8 cellular contexts compared by ENCODE assay signal in the genomic region with DNA sequence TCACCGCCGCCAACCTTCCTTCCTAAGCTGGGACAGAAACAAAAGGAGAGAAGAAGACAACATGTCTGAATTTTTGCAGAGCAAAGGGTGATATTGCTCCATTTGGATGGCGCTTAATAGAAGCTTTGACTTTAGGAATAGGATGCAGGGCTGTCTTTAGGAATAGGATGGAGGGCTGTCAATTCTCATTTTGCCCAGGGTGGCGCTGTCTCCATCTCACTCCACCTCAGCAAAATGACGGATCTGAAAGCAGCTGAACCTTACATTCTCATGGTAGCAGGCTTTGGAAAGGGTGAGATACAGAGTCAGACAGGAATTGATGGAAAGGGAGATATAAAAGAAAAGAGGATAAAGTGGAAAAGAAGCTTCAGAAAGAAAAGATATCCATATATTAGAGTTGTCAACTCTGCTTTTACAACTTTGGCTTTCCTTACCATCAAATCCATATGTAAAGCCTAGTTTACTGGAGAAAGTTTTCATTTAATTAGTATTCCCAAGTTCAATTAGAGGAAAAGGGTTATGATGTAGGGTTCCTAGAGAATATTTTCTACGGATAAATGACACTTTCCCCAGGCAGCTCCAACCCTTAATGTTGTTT. TPM values are rescaled to one million over a fixed set of nuclear protein-coding genes. Genes with fewer than 3 reads are reported as not detected.
DNase-seq lines count a peak whose midpoint lies in the region; ATAC-seq, FAIRE-seq and TF ChIP-seq lines count a peak whose summit lies in the region.

No MANE protein-coding gene starts in this region.

- WGBS in HepG2 (ENCODE audit: low lambda C conversion rate) = 17% methylated on average over 6 of the region's 6 CpGs

- in situ Hi-C loops in HepG2 (cut with HindIII; ENCODE audit: extremely low pct_ligation_motif_present, low pct_unique_long_range_greater_than_20kb) = no loop called here

- no peak overlapping the region for H2AFZ ChIP-seq in HepG2 (ENCODE audit: low read length)

- H3K79me2 ChIP-seq in HepG2 (ENCODE audit: insufficient read depth, low read length) = no peaks in the 10 kb centered on the region

- DNase-seq in AG04450 (ENCODE audit: low read depth, low spot score) = no peak
- peak; percentile 20 for DNase-seq in GM18507 (ENCODE audit: extremely low spot score, insufficient read length, low read depth)
- DNase-seq in NCI-H146 (lab: John Stamatoyannopoulos, UW) = peak; percentile 84
- peak; percentile 9 for DNase-seq in UCSD-AML1 (lab: John Stamatoyannopoulos, UW; ENCODE audit: unreplicated experiment)
- no peak for DNase-seq in coronary artery (ENCODE audit: low spot score)
- DNase-seq in HepG2 (ENCODE audit: low spot score) = peak; percentile 23
- DNase-seq in stimulated activated CD8-positive, alpha-beta memory T cell treated with anti-CD3 and anti-CD28 coated beads, Interleukin-2, amount 100 ng/mL, for 48 hours (ENCODE audit: low read depth in 2 of 2) = peak; percentile 11 to 38

- no peak for TF ChIP-seq EP300 in HepG2 (IDR thresholded peaks at IDR 0.05; ENCODE audit: low read depth in 2 of 2, low read length in 2 of 2)
- TF ChIP-seq EP300 in HepG2 (CRISPR knock-in tag; IDR thresholded peaks at IDR 0.05; ENCODE audit: borderline replicate concordance) = no peak

- ATAC-seq in HG02970 (IDR thresholded peaks at IDR 0.05; ENCODE audit: low FRiP score, unreplicated experiment) (peak; percentile 51), HepG2 (peak; percentile 90)

- H3K4me2 ChIP-seq in HepG2 (ENCODE audit: low read depth, low read length) = peak overlapping the region; percentile 66

- TF ChIP-seq RAD21 in HepG2 (CRISPR knock-in tag; IDR thresholded peaks at IDR 0.05) = no peak

- FAIRE-seq in GM18507 (lab: Jason Lieb, UNC) = peak; percentile 67
- peak; percentile 32 for FAIRE-seq in HepG2 (lab: Jason Lieb, UNC)

- no peaks in the 10 kb centered on the region for H3K36me3 ChIP-seq in HepG2 (replicated peaks in 1 of 2; ENCODE audit: control insufficient read depth in 1 of 2, insufficient read depth in 2 of 2, low read length in 2 of 2)

- H4K20me1 ChIP-seq in HepG2 (ENCODE audit: insufficient read depth, low read length) = peaks cover 5% of the 10 kb centered on the region

- H3K4me3 ChIP-seq in AG04450 (ENCODE audit: low read depth, low read length) = peak overlapping the region; percentile 71
- H3K4me3 ChIP-seq in coronary artery = peak overlapping the region; percentile 82
- peak overlapping the region in 2 of 3 experiments; percentile 28 to 64; a peak in 1 of 6 replicates for H3K4me3 ChIP-seq in HepG2 (replicated peaks in 1 of 3; ENCODE audit: insufficient read depth in 1 of 3, low read depth in 2 of 3, low read length in 3 of 3)

- POLR2A ChIA-PET in AG04450 (lab: Yijun Ruan, JAX) (interaction anchor here (0.7 to 1.6 kb wide), 2 partner anchors 53 to 1744 kb away, joined by 3 to 7 read pairs; no protein-coding TSS in a partner anchor), HepG2 (lab: Yijun Ruan, JAX) (no interaction called here)

- no TSS peak for BruUV-seq in HepG2 (replicated peaks; lab: Mats Ljungman, UMichigan)

- no peaks in the 10 kb centered on the region for H3K27me3 ChIP-seq in AG04450 (ENCODE audit: control insufficient read depth, insufficient read depth, low read length)
- peaks cover 4 to 38% of the 10 kb centered on the region in 2 experiments; a peak in 3 of 5 replicates for H3K27me3 ChIP-seq in HepG2 (ENCODE audit: control insufficient read depth in 1 of 2, insufficient read depth in 2 of 2, low read length in 2 of 2)

- no peak overlapping the region for H3K9ac ChIP-seq in HepG2 (ENCODE audit: insufficient read depth, low read depth, low read length)

- TF ChIP-seq POLR2A in HepG2 (IDR thresholded peaks at IDR 0.05; ENCODE audit: insufficient read depth in 1 of 2, low read depth in 2 of 2, low read length in 2 of 2) = no peak

- H3K27ac ChIP-seq in AG04450 (ENCODE audit: low read depth, low read length) (peak overlapping the region; percentile 13), coronary artery (no peak overlapping the region), HepG2 (ENCODE audit: extremely low read length, insufficient read depth, low read length) (no peak overlapping the region)

- intact Hi-C loops in HepG2 (cut with micrococcal nuclease; ENCODE audit: unreplicated experiment) = loop anchor here (2.0 kb wide), 1 partner anchor 32 kb away; no protein-coding TSS in a partner anchor

- H3K4me1 ChIP-seq in HepG2 (ENCODE audit: insufficient read depth, low read length) = peaks cover 5% of the 10 kb centered on the region

- TF ChIP-seq CTCF in AG04450 (IDR thresholded peaks at IDR 0.05; ENCODE audit: low read depth, low read length) (peak; percentile 74), coronary artery (IDR thresholded peaks at IDR 0.05) (peak; percentile 29), HepG2 (CRISPR knock-in tag; IDR thresholded peaks at IDR 0.05) (peak; percentile 60)

- CTCF ChIA-PET in AG04450 (lab: Charles Lee) (interaction anchor here (0.6 to 4.3 kb wide), 63 partner anchors 10 to 1733 kb away, joined by 3 to 56 read pairs (median 6); partner anchors contain the start of genes KIAA0408 and RNF146), HepG2 (lab: Yijun Ruan, JAX; ENCODE audit: low intra/inter-chr PET ratio, low total read pairs) (interaction anchor here (1.2 kb wide), 1 partner anchor 52 kb away, joined by 4 read pairs; no protein-coding TSS in a partner anchor)

- H3K9me3 ChIP-seq in AG04450 (ENCODE audit: control insufficient read depth, insufficient read depth, low read length) = no peaks in the 10 kb centered on the region; the same call in 1 of the 2 replicates
- H3K9me3 ChIP-seq in HepG2 (ENCODE audit: low read length) = no peaks in the 10 kb centered on the region

TF ChIP-seq in HepG2, 621 proteins besides CTCF, POLR2A, EP300 and RAD21 (continues in another document):
- TF ChIP-seq ZNF644 (CRISPR knock-in tag; IDR thresholded peaks at IDR 0.05; ENCODE audit: low read depth) = 0 out of 2 replicates have a peak, but pooled peaks have one; percentile 36
- peak in 1 of 2 experiments; percentile 28; a peak in 1 of 4 replicates for TF ChIP-seq MAFK (conservative IDR thresholded peaks at IDR 0.05 in 1 of 2, IDR thresholded peaks at IDR 0.05 in 1 of 2; ENCODE audit: low read length in 2 of 2)
- TF ChIP-seq PAX8 (CRISPR knock-in tag; IDR thresholded peaks at IDR 0.05; ENCODE audit: borderline replicate concordance) = no peak
- peak; percentile 90 for TF ChIP-seq MIER2 (CRISPR knock-in tag; IDR thresholded peaks at IDR 0.05)
- TF ChIP-seq KDM3A (CRISPR knock-in tag; IDR thresholded peaks at IDR 0.05; ENCODE audit: low read depth) = no peak
- TF ChIP-seq MAFF (IDR thresholded peaks at IDR 0.05; ENCODE audit: low read depth, low read length) = peak; percentile 45

RNA-seq across cellular contexts. Expression of gene KIAA0408, which starts 57.6 kb away (rescaled TPM):
- polyA plus RNA-seq in AG04450 (2011; rRNA removed) (4.7 and 6.3 TPM in 2 replicates), HepG2 (2011; rRNA removed) (not detected in 2 replicates)
- 1.8 and 2.4 TPM in 2 replicates for polyA minus RNA-seq in AG04450 (2011; rRNA and poly(A)+ RNA removed)
- total RNA-seq in HepG2 (2016; rRNA removed; fragmentation: Illumina TruSeq; extraction: Trizol) = not detected in 2 replicates
- total RNA-seq in HepG2 (2016; cell fraction: cytosol; rRNA removed; fragmentation: Illumina TruSeq; extraction: Trizol; ENCODE audit: low read depth) = not detected in 2 replicates
- not detected in 2 replicates for total RNA-seq in HepG2 (2016; cell fraction: insoluble cytoplasmic fraction; rRNA removed; fragmentation: Illumina TruSeq; extraction: Trizol)
- total RNA-seq in HepG2 (2016; cell fraction: membrane; rRNA removed; fragmentation: Illumina TruSeq; extraction: Trizol) = not detected in 2 replicates
- total RNA-seq in HepG2 (2016; cell fraction: nucleus; rRNA removed; fragmentation: Illumina TruSeq; extraction: Trizol) = not detected in 2 replicates
- polyA plus RNA-seq in HepG2 (2011; cell fraction: cytosol; rRNA removed) = not detected in 2 replicates
- 0.05 TPM in 1 of 2 replicates, not detected in the other for polyA plus RNA-seq in HepG2 (2011; cell fraction: nucleus; rRNA removed)
- not detected in 2 replicates for polyA plus RNA-seq in HepG2 (2012)
- not detected in 2 replicates for polyA plus RNA-seq in HepG2 (2016; cell fraction: cytosol; fragmentation: Illumina TruSeq; extraction: Trizol; ENCODE audit: low read depth)
- polyA plus RNA-seq in HepG2 (2016; cell fraction: insoluble cytoplasmic fraction; fragmentation: Illumina TruSeq; extraction: Trizol; ENCODE audit: low read depth) = not detected in 2 replicates
- polyA plus RNA-seq in HepG2 (2016; cell fraction: membrane; fragmentation: Illumina TruSeq; extraction: Trizol; ENCODE audit: low read depth) = not detected in 2 replicates
- not detected in 2 replicates for polyA plus RNA-seq in HepG2 (2016; cell fraction: nucleus; fragmentation: Illumina TruSeq; extraction: Trizol; ENCODE audit: insufficient read depth, low read depth)
- not detected in 2 replicates for polyA minus RNA-seq in HepG2 (2011; rRNA and poly(A)+ RNA removed; ENCODE audit: low replicate concordance)
- polyA minus RNA-seq in HepG2 (2011; cell fraction: cytosol; rRNA and poly(A)+ RNA removed) = not detected in 2 replicates
- polyA minus RNA-seq in HepG2 (2011; cell fraction: nucleus; rRNA and poly(A)+ RNA removed) = not detected in 2 replicates

Comparison
In these comparisons a context has a peak if more than half of its experiments do, and no peak if none do; other contexts are left out.
1. DNase-seq: peak in GM18507 (single experiment), NCI-H146 (single experiment), UCSD-AML1 (single experiment), HepG2 (single experiment) and stimulated activated CD8-positive, alpha-beta memory T cell treated with anti-CD3 and anti-CD28 coated beads, Interleukin-2, amount 100 ng/mL, for 48 hours (2 of 2); none in AG04450 (single experiment) and coronary artery (single experiment).
2. Peak in every context shown above with its lines, with median percentiles within 50 percentile points of each other: H3K4me3 ChIP-seq and CTCF ChIP-seq.